In the genomic region with DNA sequence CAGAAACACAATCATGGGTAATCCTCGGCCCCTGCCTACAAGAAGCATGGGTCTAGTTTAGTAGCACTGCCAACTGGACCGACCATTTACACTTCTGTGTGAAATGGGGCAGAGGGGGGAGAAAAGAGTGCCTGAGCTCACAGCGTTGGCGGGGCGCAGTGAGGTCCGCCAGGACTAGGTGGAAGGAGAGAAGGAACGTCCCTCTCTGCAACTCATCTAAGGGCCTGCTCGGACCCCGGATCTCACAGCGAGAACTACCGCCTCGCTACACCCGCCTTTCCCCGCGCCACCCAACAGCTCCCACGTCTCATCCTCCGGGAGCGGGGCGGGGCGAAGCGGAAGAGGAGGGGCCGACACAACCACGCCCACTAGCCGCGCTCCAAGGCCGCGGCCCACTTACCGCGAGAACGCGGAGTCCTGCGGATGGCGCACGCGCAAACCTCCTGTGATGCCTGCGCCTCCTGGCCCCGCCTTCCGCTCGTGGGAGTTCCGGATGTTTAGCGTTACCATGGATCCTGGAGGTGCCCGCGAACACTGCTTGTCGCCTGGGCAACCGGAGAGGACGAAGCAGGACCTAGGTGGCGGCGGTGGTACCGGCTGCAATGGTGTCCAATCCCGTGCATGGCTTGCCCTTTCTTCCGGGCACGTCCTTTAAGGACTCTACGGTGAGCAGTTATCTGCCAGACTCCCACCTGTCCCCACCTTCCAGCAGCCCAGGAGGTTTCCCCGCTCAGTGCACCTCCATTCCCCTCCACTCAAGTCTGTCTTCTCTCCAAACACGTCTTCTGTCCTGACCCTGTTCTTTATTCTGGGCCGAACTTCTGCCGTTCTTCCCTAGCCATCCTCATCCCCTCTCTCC, we compare ENCODE assay signal across 8 cellular contexts. TPM values are rescaled to one million over a fixed set of nuclear protein-coding genes. Genes with fewer than 3 reads are reported as not detected.
DNase-seq lines count a peak whose midpoint lies in the region; ATAC-seq lines count a peak whose summit lies in the region.

Gene EFHC1, plus strand, starts transcription at position 534 of the 859 bp plus-strand sequence. Its CDS starts 69 bp downstream, at position 603.

- peaks cover 20% of the 10 kb centered on the region for H3K4me1 Mint-ChIP-seq in activated CD8-positive, alpha-beta memory T cell treated with anti-CD3 and anti-CD28 coated beads, Interleukin-2, amount 10 ng/mL, durations not matched to agents 7 days and 5 days

- no peak within 1 kb of the TSS for H3K27ac Mint-ChIP-seq in activated CD8-positive, alpha-beta memory T cell treated with anti-CD3 and anti-CD28 coated beads, Interleukin-2, amount 10 ng/mL, durations not matched to agents 7 days and 5 days

- in situ Hi-C loops in endometrial microvascular endothelial cells (cut with HindIII; ENCODE audit: inconsistent ontology term, low pct_unique_long_range_greater_than_20kb, low sequenced_read_pairs): loop anchor here (10.0 kb wide), 1 partner anchor 155 kb away; the partner anchor contains the start of gene TRAM2

- no peak within 1 kb of the TSS for H3K4me3 Mint-ChIP-seq in activated CD8-positive, alpha-beta memory T cell treated with anti-CD3 and anti-CD28 coated beads, Interleukin-2, amount 10 ng/mL, durations not matched to agents 7 days and 5 days

- peak; percentile 99 for DNase-seq in COR-L47 (lab: John Stamatoyannopoulos, UW)
- DNase-seq in HT1080 (ENCODE audit: low read depth): peak; percentile 98
- peak; percentile 97 for DNase-seq in NOMO-1 treated with DMSO at 0.1 percent for 48 hours (lab: John Stamatoyannopoulos, UW; ENCODE audit: unreplicated experiment)
- peak; percentile 98 for DNase-seq in activated CD8-positive, alpha-beta memory T cell treated with anti-CD3 and anti-CD28 coated beads, Interleukin-2, amount 10 ng/mL, durations not matched to agents 7 days and 5 days
- peak; percentile 99 for DNase-seq in mesenteric fat pad (ENCODE audit: low spot score)
- peak; percentile 96 for DNase-seq in stimulated activated CD8-positive, alpha-beta memory T cell treated with anti-CD3 and anti-CD28 coated beads, Interleukin-15, amount 100 ng/mL, for 24 hours (ENCODE audit: low read depth)

- no peaks in the 10 kb centered on the region for H3K9me3 Mint-ChIP-seq in activated CD8-positive, alpha-beta memory T cell treated with anti-CD3 and anti-CD28 coated beads, Interleukin-2, amount 10 ng/mL, durations not matched to agents 7 days and 5 days (ENCODE audit: low read depth)

- peak; percentile 90 for ATAC-seq in GM21367 (IDR thresholded peaks at IDR 0.05; ENCODE audit: unreplicated experiment)
- peak; percentile 90 for ATAC-seq in activated CD8-positive, alpha-beta memory T cell treated with anti-CD3 and anti-CD28 coated beads, Interleukin-2, amount 10 ng/mL, durations not matched to agents 7 days and 5 days

- CTCF ChIA-PET in activated CD8-positive, alpha-beta memory T cell treated with anti-CD3 and anti-CD28 coated beads, Interleukin-2, amount 10 ng/mL, durations not matched to agents 7 days and 5 days (lab: Charles Lee): interaction anchor here (0.6 to 7.0 kb wide), 13 partner anchors 11 to 251 kb away, joined by 3 to 51 read pairs (median 3); partner anchors contain the start of genes MCM3, PAQR8 and TMEM14A

- H3K27me3 Mint-ChIP-seq in activated CD8-positive, alpha-beta memory T cell treated with anti-CD3 and anti-CD28 coated beads, Interleukin-2, amount 10 ng/mL, durations not matched to agents 7 days and 5 days: no peaks in the 10 kb centered on the region

- H3K36me3 Mint-ChIP-seq in activated CD8-positive, alpha-beta memory T cell treated with anti-CD3 and anti-CD28 coated beads, Interleukin-2, amount 10 ng/mL, durations not matched to agents 7 days and 5 days: no peaks in the 10 kb centered on the region

RNA-seq across cellular contexts. Expression of gene EFHC1, which starts in this region (rescaled TPM):
- total RNA-seq in HT1080 (2014; rRNA removed; shearing (Covaris generic)): 10.2 and 13.6 TPM in 2 replicates
- polyA plus RNA-seq in HT1080 (2015; cell fraction: cytosol; rRNA removed): 16.7 and 21.1 TPM in 2 replicates
- 117 and 138 TPM in 2 replicates for polyA plus RNA-seq in HT1080 (2015; cell fraction: nucleus; rRNA removed)
- 1 to 10 TPM; 1.7 to 2.1 TPM for total RNA-seq in activated CD8-positive, alpha-beta memory T cell treated with anti-CD3 and anti-CD28 coated beads, Interleukin-2, amount 10 ng/mL, durations not matched to agents 7 days and 5 days
- 24.4 TPM for total RNA-seq in endometrial microvascular endothelial cells (ENCODE audit: inconsistent ontology term)
- total RNA-seq in mesenteric fat pad: 10.4 TPM

Comparison
In these comparisons a context has a peak if more than half of its experiments do, and no peak if none do; other contexts are left out.
1. Peak in every context shown above with its lines: DNase-seq and ATAC-seq.